Comparison of ENCODE assay signal across 10 cellular contexts in genomic region chr1:156664949-156665411, GRCh38. TPM values are rescaled to one million over a fixed set of nuclear protein-coding genes. Genes with fewer than 3 reads are reported as not detected.
DNase-seq lines count a peak whose midpoint lies in the region; ATAC-seq and TF ChIP-seq lines count a peak whose summit lies in the region.
"Had no signal": no experiment of that assay in that cellular context is flagged by ENCODE, and none has a peak within 500 bp of the region (broad histone marks: within the 10 kb centered on the region; RNA-seq: fewer than 3 reads in every experiment).

No MANE protein-coding gene starts in this region.

- ATAC-seq in GM21529 (IDR thresholded peaks at IDR 0.05; ENCODE audit: unreplicated experiment): no peak

- no peaks in the 10 kb centered on the region for H3K36me3 ChIP-seq in GM06990 (ENCODE audit: control insufficient read depth, insufficient read depth, low read length)
- H3K36me3 ChIP-seq in cardiac muscle cell: no peaks in the 10 kb centered on the region
- no peaks in the 10 kb centered on the region for H3K36me3 ChIP-seq in rectal smooth muscle tissue (ENCODE audit: control insufficient read depth, insufficient read depth, low read length)

- peak overlapping the region; percentile 100 for H3K27ac ChIP-seq in cardiac muscle cell
- peak overlapping the region; percentile 79 for H3K27ac ChIP-seq in rectal smooth muscle tissue (ENCODE audit: low read depth, low read length)

- H3K9ac ChIP-seq in rectal smooth muscle tissue (ENCODE audit: low read length): no peak overlapping the region

- TF ChIP-seq CTCF in GM06990 (IDR thresholded peaks at IDR 0.05; ENCODE audit: insufficient read depth, low read length, poor library complexity, severe bottlenecking) (no peak), cardiac muscle cell (IDR thresholded peaks at IDR 0.05; ENCODE audit: low read depth, low read length) (no peak)

- H3K27me3 ChIP-seq in GM06990 (replicated peaks; ENCODE audit: control insufficient read depth, insufficient read depth, low read length): no peaks in the 10 kb centered on the region
- no peaks in the 10 kb centered on the region for H3K27me3 ChIP-seq in cardiac muscle cell
- no peaks in the 10 kb centered on the region for H3K27me3 ChIP-seq in rectal smooth muscle tissue (ENCODE audit: control insufficient read depth, insufficient read depth, low read length)

- peak; percentile 81 for DNase-seq in GM06990 (ENCODE audit: extremely low read depth, insufficient read length)
- DNase-seq in NOMO-1 treated with DMSO at 0.1 percent for 48 hours (lab: John Stamatoyannopoulos, UW; ENCODE audit: unreplicated experiment): peak; percentile 56
- peak in 1 of 2 donors; percentile 92 for DNase-seq in cardiac muscle cell (ENCODE audit: low read depth in 1 of 2, low spot score in 1 of 2)
- no peak for DNase-seq in foreskin melanocyte
- DNase-seq in OCI-M2 (lab: John Stamatoyannopoulos, UW; ENCODE audit: unreplicated experiment): no peak
- no peak for DNase-seq in NCI-H146 (lab: John Stamatoyannopoulos, UW)

- no peaks in the 10 kb centered on the region for H3K9me3 ChIP-seq in cardiac muscle cell (ENCODE audit: low read depth)

- H3K4me1 ChIP-seq in cardiac muscle cell (ENCODE audit: low read depth): peaks cover 94% of the 10 kb centered on the region
- peaks cover 62% of the 10 kb centered on the region for H3K4me1 ChIP-seq in rectal smooth muscle tissue (ENCODE audit: control insufficient read depth, insufficient read depth, low read length)

- H3K4me3 ChIP-seq in GM06990 (replicated peaks; ENCODE audit: low read depth, low read length): no peak overlapping the region
- peak overlapping the region; percentile 0 for H3K4me3 ChIP-seq in cardiac muscle cell
- peak overlapping the region; percentile 34 for H3K4me3 ChIP-seq in rectal smooth muscle tissue (ENCODE audit: low read length)

RNA-seq across cellular contexts. Expression of gene NES, which starts 12.2 kb away (rescaled TPM):
- total RNA-seq in cardiac muscle cell: 302 and 391 TPM in 2 replicates
- 86.5 and 89.3 TPM in 2 replicates for polyA plus RNA-seq in cardiac muscle cell

RNA-seq across cellular contexts. Expression of gene BCAN, which starts 23.1 kb away (rescaled TPM):
- total RNA-seq in cardiac muscle cell: 0.86 and 1.2 TPM in 2 replicates
- 0.23 and 0.39 TPM in 2 replicates for polyA plus RNA-seq in cardiac muscle cell
- total RNA-seq: M059J, subcutaneous adipose tissue had no signal

RNA-seq across cellular contexts. Expression of gene CRABP2, which starts 40.4 kb away (rescaled TPM):
- 556 and 900 TPM in 2 replicates for total RNA-seq in cardiac muscle cell
- 824 and 1,249 TPM in 2 replicates for polyA plus RNA-seq in cardiac muscle cell

RNA-seq across cellular contexts. Expression of gene HAPLN2, which starts 45.8 kb away (rescaled TPM):
- 7.6 and 19.0 TPM in 2 replicates for total RNA-seq in cardiac muscle cell
- 8.5 and 15.7 TPM in 2 replicates for polyA plus RNA-seq in cardiac muscle cell
- total RNA-seq: M059J had no signal

Comparison
In these comparisons a context has a peak if more than half of its experiments do, and no peak if none do; other contexts are left out.
1. DNase-seq: peak in GM06990 (single experiment) and NOMO-1 treated with DMSO at 0.1 percent for 48 hours (single experiment); none in foreskin melanocyte (single experiment), OCI-M2 (single experiment) and NCI-H146 (single experiment).